ENCODE assay signal across 11 cellular contexts in the genomic region with DNA sequence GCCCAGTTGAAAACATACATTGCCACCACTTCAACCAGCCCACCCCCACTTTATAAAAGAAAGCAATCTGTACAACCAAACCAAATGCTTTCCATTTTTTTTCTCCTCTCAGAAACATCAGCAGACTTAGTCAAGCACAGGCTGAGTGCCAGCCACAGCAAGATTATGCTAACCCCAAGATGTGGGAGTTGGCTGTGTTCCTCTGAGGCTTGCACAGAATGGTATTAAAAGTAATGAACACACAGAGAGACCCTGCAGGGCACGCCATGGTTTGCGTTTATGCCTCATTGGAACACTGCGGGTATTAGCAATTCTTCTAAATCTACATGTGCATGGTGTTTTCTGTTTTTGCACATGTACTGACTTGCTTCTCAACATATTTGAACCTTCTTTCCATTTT.
DNase-seq lines count a peak whose midpoint lies in the region; ATAC-seq and TF ChIP-seq lines count a peak whose summit lies in the region.
"Had no signal": no experiment of that assay in that cellular context is flagged by ENCODE, and none has a peak within 500 bp of the region (broad histone marks: within the 10 kb centered on the region; RNA-seq: fewer than 3 reads in every experiment).

No MANE protein-coding gene starts in this region.

- H3K4me3 ChIP-seq in astrocyte of the spinal cord (ENCODE audit: low read depth, low read length): no peak overlapping the region

- DNase-seq in GM04503 (ENCODE audit: low read depth): peak; percentile 27
- peak; percentile 98 for DNase-seq in astrocyte of the spinal cord (ENCODE audit: low read depth, low spot score)
- DNase-seq in hepatic stellate cell (ENCODE audit: low spot score): peak; percentile 27
- peak; percentile 89 for DNase-seq in smooth muscle cell of the brain vasculature (ENCODE audit: low read depth, low spot score)
- DNase-seq in activated CD8-positive, alpha-beta memory T cell treated with anti-CD3 and anti-CD28 coated beads, Interleukin-2, amount 50 U/mL, for 48 hours: no peak
- DNase-seq in NCI-H510A (lab: John Stamatoyannopoulos, UW): no peak
- DNase-seq in NCI-H187 (lab: John Stamatoyannopoulos, UW): no peak
- DNase-seq: activated naive CD8-positive, alpha-beta T cell treated with anti-CD3 and anti-CD28 coated beads for 36 hours; glutamatergic neuron; stimulated activated CD8-positive, alpha-beta memory T cell treated with anti-CD3 and anti-CD28 coated beads, Interleukin-4, amount 100 ng/mL, for 48 hours had no signal

- TF ChIP-seq CTCF in astrocyte of the spinal cord (IDR thresholded peaks at IDR 0.05; ENCODE audit: low read depth, low read length): no peak

- in situ Hi-C loops in astrocyte of the spinal cord (cut with HindIII; ENCODE audit: low sequenced_read_pairs): no loop called here

- no peak for ATAC-seq in GM21825 (IDR thresholded peaks at IDR 0.05; ENCODE audit: unreplicated experiment)

Comparison
In these comparisons a context has a peak if more than half of its experiments do, and no peak if none do; other contexts are left out.
1. DNase-seq: peak in GM04503 (single experiment), astrocyte of the spinal cord (single experiment), hepatic stellate cell (single experiment) and smooth muscle cell of the brain vasculature (single experiment); none in activated CD8-positive, alpha-beta memory T cell treated with anti-CD3 and anti-CD28 coated beads, Interleukin-2, amount 50 U/mL, for 48 hours (single experiment), NCI-H510A (single experiment) and NCI-H187 (0 of 2).